In genomic region chr9:120383999-120384924, GRCh38 we compare ENCODE assay signal across 11 cellular contexts.
A peak's percentile ranks its signal among the peaks of the same experiment; 100 is the strongest.
DNase-seq lines count a peak whose midpoint lies in the region; ATAC-seq and TF ChIP-seq lines count a peak whose summit lies in the region.
"Had no signal": no experiment of that assay in that cellular context is flagged by ENCODE, and none has a peak within 500 bp of the region (broad histone marks: within the 10 kb centered on the region; RNA-seq: fewer than 3 reads in every experiment).

No MANE protein-coding gene starts in this region.

- peaks cover 0 to 4% (median 0%) of the 10 kb centered on the region in 4 donors for H3K36me3 ChIP-seq in right lobe of liver

- peak; percentile 59 to 77 (median 70) for ATAC-seq in right lobe of liver
- no peak for ATAC-seq in GM18511 (IDR thresholded peaks at IDR 0.05; ENCODE audit: unreplicated experiment)
- no peak for ATAC-seq in GM19023 (IDR thresholded peaks at IDR 0.05; ENCODE audit: unreplicated experiment)
- ATAC-seq: activated T-helper 17 cell treated with anti-CD3 and anti-CD28 coated beads, Interleukin-2, amount 50 U/mL, for 72 hours; effector memory CD8-positive, alpha-beta T cell had no signal

- intact Hi-C loops in right lobe of liver (cut with DNase I): no loop called here

- no peaks in the 10 kb centered on the region for H3K27me3 ChIP-seq in right lobe of liver

- WGBS in right lobe of liver (ENCODE audit: insufficient coverage, low coverage, low lambda C conversion rate, missing lambda C conversion rate): 51% methylated on average over 12 of the region's 24 CpGs

- no peak for TF ChIP-seq CTCF in 22Rv1 (IDR thresholded peaks at IDR 0.05)
- no peak for TF ChIP-seq CTCF in right lobe of liver (IDR thresholded peaks at IDR 0.05)

- TF ChIP-seq POLR2A in right lobe of liver (IDR thresholded peaks at IDR 0.05): peak; percentile 33

- H3K27ac ChIP-seq in 22Rv1: peak overlapping the region; percentile 41
- peak overlapping the region; percentile 79 to 97 (median 88) for H3K27ac ChIP-seq in right lobe of liver
- H3K27ac ChIP-seq: HL-60 had no signal

- peak; percentile 76 for DNase-seq in LHCN-M2 (ENCODE audit: low read depth)
- peak; percentile 86 for DNase-seq in astrocyte of the hippocampus (ENCODE audit: low read depth, low spot score)
- peak; percentile 88 to 94 (median 94) for DNase-seq in right lobe of liver
- no peak for DNase-seq in hepatic stellate cell (ENCODE audit: low spot score)
- DNase-seq in stimulated activated CD4-positive, alpha-beta T cell treated with anti-CD3 and anti-CD28 coated beads, Interleukin-4, amount 100 ng/mL, for 4 hours: no peak
- DNase-seq: effector memory CD8-positive, alpha-beta T cell had no signal

- no peaks in the 10 kb centered on the region for H3K9me3 ChIP-seq in right lobe of liver

- peaks cover 0 to 55% (median 24%) of the 10 kb centered on the region in 4 donors for H3K4me1 ChIP-seq in right lobe of liver

- H3K4me3 ChIP-seq in right lobe of liver: no peak overlapping the region

Comparison
In these comparisons a context has a peak if more than half of its experiments do, and no peak if none do; other contexts are left out.
1. DNase-seq: peak in LHCN-M2 (single experiment), astrocyte of the hippocampus (single experiment) and right lobe of liver (3 of 3); none in hepatic stellate cell (single experiment) and stimulated activated CD4-positive, alpha-beta T cell treated with anti-CD3 and anti-CD28 coated beads, Interleukin-4, amount 100 ng/mL, for 4 hours (0 of 2).
2. ATAC-seq: peak in right lobe of liver (4 of 4); none in GM18511 (single experiment) and GM19023 (single experiment).